ENCODE assay signal across 1 cellular context in genomic region chr14:105567165-105568103, GRCh38.
TF ChIP-seq lines count a peak whose summit lies in the region.

No MANE protein-coding gene starts in this region.

TF ChIP-seq in GM12878, 131 proteins besides CTCF, POLR2A, EP300 and RAD21:
- TF ChIP-seq GATAD2B (conservative IDR thresholded peaks at IDR 0.05; ENCODE audit: low read depth) = 0 out of 2 replicates have a peak, but pooled peaks have one; percentile 46
- TF ChIP-seq HDGF (IDR thresholded peaks at IDR 0.05) = peak; percentile 91
- TF ChIP-seq MLLT1 (IDR thresholded peaks at IDR 0.05) = peak; percentile 44; the same call in 1 of the 2 replicates
TF ChIP-seq in GM12878: peak in this region for 3; not testable (repeated sequence) for 128.
